In genomic region chr3:9213019-9213646, GRCh38 we compare ENCODE assay signal across 27 cellular contexts. TPM values are rescaled to one million over a fixed set of nuclear protein-coding genes. Genes with fewer than 3 reads are reported as not detected.
DNase-seq lines count a peak whose midpoint lies in the region; ATAC-seq and TF ChIP-seq lines count a peak whose summit lies in the region.
"Had no signal": no experiment of that assay in that cellular context is flagged by ENCODE, and none has a peak within 500 bp of the region (broad histone marks: within the 10 kb centered on the region; RNA-seq: fewer than 3 reads in every experiment).

No MANE protein-coding gene starts in this region.

- CTCF ChIA-PET in Caco-2 (lab: Charles Lee): no interaction called here

- no peak for DNase-seq in Caco-2
- DNase-seq in GM12865 (ENCODE audit: low read depth): peak; percentile 17
- DNase-seq in NCI-H2029 treated with DMSO at 0.1 percent for 48 hours (lab: John Stamatoyannopoulos, UW): peak; percentile 91
- no peak for DNase-seq in prostate gland (ENCODE audit: low spot score)
- DNase-seq in activated T-cell treated with anti-CD3 and anti-CD28 coated beads, Interleukin-2, amount 50 U/mL, for 1 hour: no peak
- DNase-seq: activated CD4-positive, alpha-beta T cell treated with anti-CD3 and anti-CD28 coated beads, Interleukin-2, amount 10 ng/mL, durations not matched to agents 7 days and 5 days; activated naive CD4-positive, alpha-beta T cell treated with anti-CD3 and anti-CD28 coated beads for 36 hours; activated T-cell treated with anti-CD3 and anti-CD28 coated beads, Interleukin-2, amount 50 U/mL, for 72 hours; amygdala; colonic mucosa; effector memory CD8-positive, alpha-beta T cell; foreskin fibroblast; left colon; MM.1S; NCI-H1694 treated with DMSO at 0.1 percent for 48 hours; NCI-H524; RPMI8226; SK-N-SH; trophoblast cell had no signal

- no peaks in the 10 kb centered on the region for H3K36me3 Mint-ChIP-seq in Caco-2 (ENCODE audit: insufficient read depth, unreplicated experiment)
- H3K36me3 Mint-ChIP-seq in brain: peaks cover 35% of the 10 kb centered on the region
- H3K36me3 Mint-ChIP-seq: CD14-positive monocyte, IgD-negative memory B cell had no signal

- no peaks in the 10 kb centered on the region for H3K27me3 ChIP-seq in Caco-2 (replicated peaks; ENCODE audit: control insufficient read depth, insufficient read depth, low read length)
- H3K27me3 ChIP-seq in prostate gland (replicated peaks; ENCODE audit: insufficient read depth): no peaks in the 10 kb centered on the region
- H3K27me3 ChIP-seq: colonic mucosa, hepatocyte had no signal

- no peaks in the 10 kb centered on the region for H3K9me3 ChIP-seq in Caco-2
- no peaks in the 10 kb centered on the region for H3K9me3 ChIP-seq in prostate gland
- H3K9me3 ChIP-seq: colonic mucosa, HAP-1, SK-N-SH had no signal

- H3K27ac Mint-ChIP-seq in Caco-2 (ENCODE audit: unreplicated experiment): peak overlapping the region; percentile 2
- peak overlapping the region in 4 of 5 experiments; percentile 2 to 94 (median 54) for H3K27ac Mint-ChIP-seq in brain
- H3K27ac Mint-ChIP-seq: activated CD4-positive, alpha-beta T cell treated with anti-CD3 and anti-CD28 coated beads, Interleukin-2, amount 10 ng/mL, durations not matched to agents 7 days and 5 days; activated naive CD4-positive, alpha-beta T cell treated with anti-CD3 and anti-CD28 coated beads for 36 hours; activated T-cell treated with anti-CD3 and anti-CD28 coated beads, Interleukin-2, amount 50 U/mL, for 72 hours; effector memory CD8-positive, alpha-beta T cell; IgD-negative memory B cell; T-helper 2 cell treated with Interferon-gamma antibody and Interleukin-4, amounts not matched to agents 5 μg/mL and 100 μg/mL, for 36 hours had no signal

- intact Hi-C loops in Caco-2 (cut with micrococcal nuclease; ENCODE audit: unreplicated experiment): no loop called here
- intact Hi-C loops in prostate gland (cut with DNase I): no loop called here

- H3K4me3 Mint-ChIP-seq in Caco-2 (ENCODE audit: unreplicated experiment) (no peak overlapping the region), brain (no peak overlapping the region)
- H3K4me3 Mint-ChIP-seq: activated CD4-positive, alpha-beta T cell treated with anti-CD3 and anti-CD28 coated beads, Interleukin-2, amount 10 ng/mL, durations not matched to agents 7 days and 5 days; activated naive CD4-positive, alpha-beta T cell treated with anti-CD3 and anti-CD28 coated beads for 36 hours; activated T-cell treated with anti-CD3 and anti-CD28 coated beads, Interleukin-2, amount 50 U/mL, for 72 hours; CD14-positive monocyte; effector memory CD8-positive, alpha-beta T cell; IgD-negative memory B cell; T-helper 2 cell treated with Interferon-gamma antibody and Interleukin-4, amounts not matched to agents 5 μg/mL and 100 μg/mL, for 36 hours had no signal

- H3K4me1 Mint-ChIP-seq in Caco-2 (ENCODE audit: low read depth, unreplicated experiment): no peaks in the 10 kb centered on the region
- peaks cover 88% of the 10 kb centered on the region for H3K4me1 Mint-ChIP-seq in brain
- H3K4me1 Mint-ChIP-seq: CD14-positive monocyte, IgD-negative memory B cell had no signal

- no peaks in the 10 kb centered on the region for H3K36me3 ChIP-seq in Caco-2 (ENCODE audit: control insufficient read depth, insufficient read depth, low read length)
- no peaks in the 10 kb centered on the region for H3K36me3 ChIP-seq in prostate gland
- H3K36me3 ChIP-seq: colonic mucosa, HAP-1 had no signal

- peaks cover 9% of the 10 kb centered on the region for H3K27me3 Mint-ChIP-seq in Caco-2 (ENCODE audit: insufficient read depth, unreplicated experiment)
- no peaks in the 10 kb centered on the region for H3K27me3 Mint-ChIP-seq in brain
- H3K27me3 Mint-ChIP-seq: activated CD4-positive, alpha-beta T cell treated with anti-CD3 and anti-CD28 coated beads, Interleukin-2, amount 10 ng/mL, durations not matched to agents 7 days and 5 days had no signal

- TF ChIP-seq CTCF in Caco-2 (IDR thresholded peaks at IDR 0.05; ENCODE audit: insufficient read depth in 1 of 2, low read depth in 1 of 2, low read length in 1 of 2, severe bottlenecking in 1 of 2, unreplicated experiment in 1 of 2) (no peak), GM12865 (IDR thresholded peaks at IDR 0.05; ENCODE audit: insufficient read depth, low read depth, low read length, missing control alignments) (no peak), brain (conservative IDR thresholded peaks at IDR 0.05) (no peak), prostate gland (IDR thresholded peaks at IDR 0.05) (no peak)

- 82% methylated on average over 5 of the region's 5 CpGs for WGBS in prostate gland

- H3K27ac ChIP-seq in prostate gland: no peak overlapping the region
- H3K27ac ChIP-seq: colonic mucosa, hepatocyte had no signal

- H3K4me1 ChIP-seq in Caco-2 (no peaks in the 10 kb centered on the region), prostate gland (replicated peaks) (no peaks in the 10 kb centered on the region)
- H3K4me1 ChIP-seq: colonic mucosa had no signal

- H3K9me3 Mint-ChIP-seq in Caco-2 (ENCODE audit: unreplicated experiment): no peaks in the 10 kb centered on the region
- peaks cover 0 to 4% (median 0%) of the 10 kb centered on the region in 5 experiments for H3K9me3 Mint-ChIP-seq in brain
- H3K9me3 Mint-ChIP-seq: activated CD4-positive, alpha-beta T cell treated with anti-CD3 and anti-CD28 coated beads, Interleukin-2, amount 10 ng/mL, durations not matched to agents 7 days and 5 days; activated naive CD4-positive, alpha-beta T cell treated with anti-CD3 and anti-CD28 coated beads for 36 hours; activated T-cell treated with anti-CD3 and anti-CD28 coated beads, Interleukin-2, amount 50 U/mL, for 72 hours; effector memory CD8-positive, alpha-beta T cell; IgD-negative memory B cell; T-helper 2 cell treated with Interferon-gamma antibody and Interleukin-4, amounts not matched to agents 5 μg/mL and 100 μg/mL, for 36 hours had no signal

- ATAC-seq in HG03175 (IDR thresholded peaks at IDR 0.05; ENCODE audit: unreplicated experiment): no peak
- ATAC-seq in GM18520 (IDR thresholded peaks at IDR 0.05; ENCODE audit: unreplicated experiment): no peak
- ATAC-seq: activated T-cell treated with anti-CD3 and anti-CD28 coated beads, Interleukin-2, amount 50 U/mL, for 72 hours; effector memory CD8-positive, alpha-beta T cell; left colon had no signal

- H3K4me3 ChIP-seq in Caco-2 (ENCODE audit: low read depth, low read length) (no peak overlapping the region), GM12865 (ENCODE audit: low read depth, low read length) (no peak overlapping the region), prostate gland (no peak overlapping the region)
- H3K4me3 ChIP-seq: colonic mucosa, HAP-1, hepatocyte had no signal

- no peak for TF ChIP-seq POLR2A in prostate gland (IDR thresholded peaks at IDR 0.05)

- BruUV-seq in Caco-2 (replicated peaks; lab: Mats Ljungman, UMichigan): no TSS peak

- POLR2A ChIA-PET in Caco-2 (lab: Charles Lee): no interaction called here

RNA-seq across cellular contexts. Expression of gene SRGAP3, which starts 36.3 kb away (rescaled TPM):
- total RNA-seq in Caco-2 (2022) (1.3 and 1.6 TPM in 2 replicates), prostate gland (10 to 100 TPM; 23.6 to 50.3 TPM)
- polyA plus RNA-seq in brain (ENCODE audit: insufficient read depth, low read depth, low replicate concordance): 9.8 TPM

Comparison
In these comparisons a context has a peak if more than half of its experiments do, and no peak if none do; other contexts are left out.
1. DNase-seq: peak in GM12865 (single experiment) and NCI-H2029 treated with DMSO at 0.1 percent for 48 hours (single experiment); none in Caco-2 (0 of 2), prostate gland (single experiment) and activated T-cell treated with anti-CD3 and anti-CD28 coated beads, Interleukin-2, amount 50 U/mL, for 1 hour (single experiment).